ENCODE assay signal across 1 cellular context in the genomic region with DNA sequence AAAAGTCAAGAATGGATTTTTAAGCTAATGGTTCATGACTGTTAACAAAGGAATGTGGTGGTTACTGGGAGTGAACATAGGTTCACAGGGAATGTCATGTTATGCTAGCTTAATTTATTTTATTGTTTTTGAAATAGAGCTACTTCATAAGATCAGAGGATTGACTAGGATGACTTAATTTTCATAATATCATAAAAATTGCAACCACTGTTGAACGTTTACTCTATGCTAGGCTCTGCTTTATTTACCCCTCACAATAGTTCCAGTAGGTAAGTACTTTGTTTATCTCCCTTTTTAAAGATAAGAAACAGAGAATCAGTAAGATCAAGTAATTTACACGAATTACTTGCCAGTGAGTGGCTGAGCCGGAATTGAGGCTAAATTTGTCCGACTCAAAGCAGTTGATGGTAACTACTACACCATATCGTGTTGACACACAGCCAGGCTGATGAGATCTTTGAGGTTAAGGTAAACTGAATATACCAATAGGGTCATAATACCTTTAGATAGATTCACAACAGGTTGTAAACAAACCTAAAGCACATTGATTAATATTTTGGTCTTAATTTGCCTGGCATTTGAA.
TF ChIP-seq lines count a peak whose summit lies in the region.

No MANE protein-coding gene starts in this region.

TF ChIP-seq in endothelial cell of umbilical vein, 7 proteins besides CTCF, POLR2A, EP300 and RAD21:
- TF ChIP-seq GATA2 (IDR thresholded peaks at IDR 0.05; ENCODE audit: insufficient read depth, insufficient read length, low read depth, low read length), result peak; percentile 26
- no peak for TF ChIP-seq FOS (IDR thresholded peaks at IDR 0.05; ENCODE audit: borderline replicate concordance, insufficient read depth, low read length)
- TF ChIP-seq JUN (IDR thresholded peaks at IDR 0.05; ENCODE audit: borderline replicate concordance, insufficient read depth, insufficient read length, low read depth), result peak; percentile 53
